8 cellular contexts compared by ENCODE assay signal in the genomic region with DNA sequence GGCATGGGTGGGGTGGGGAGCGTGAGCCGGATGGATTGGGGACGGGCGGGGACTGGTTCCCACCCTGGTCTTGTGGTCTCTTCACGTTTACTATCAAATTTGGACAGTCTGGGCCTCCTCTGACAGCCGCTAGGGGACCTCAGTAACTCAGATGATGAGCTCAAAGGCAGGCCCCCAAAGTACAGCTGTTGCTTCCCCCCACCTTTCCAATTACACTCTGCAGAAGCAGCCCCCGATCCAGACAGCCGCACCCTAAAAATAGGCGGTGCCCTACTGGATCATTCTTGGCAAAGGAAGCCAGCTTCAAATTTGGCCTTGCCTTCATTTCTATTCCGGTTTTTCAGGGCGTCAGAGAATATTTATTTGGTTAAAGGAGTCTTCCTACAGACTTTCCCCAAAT. TPM values are rescaled to one million over a fixed set of nuclear protein-coding genes. Genes with fewer than 3 reads are reported as not detected.
DNase-seq lines count a peak whose midpoint lies in the region; ATAC-seq and TF ChIP-seq lines count a peak whose summit lies in the region.

No MANE protein-coding gene starts in this region.

- H3K27me3 ChIP-seq in AG04450 (ENCODE audit: control insufficient read depth, insufficient read depth, low read length) (peaks cover 36% of the 10 kb centered on the region), heart left ventricle (no peaks in the 10 kb centered on the region)

- TF ChIP-seq CTCF in AG04450 (IDR thresholded peaks at IDR 0.05; ENCODE audit: low read depth, low read length): peak; percentile 45
- TF ChIP-seq CTCF in heart left ventricle (IDR thresholded peaks at IDR 0.05): peak; percentile 28 to 67 (median 52)

- peak in 2 of 4 donors; percentile 5 to 19 for ATAC-seq in heart left ventricle
- ATAC-seq in HG03378 (IDR thresholded peaks at IDR 0.05; ENCODE audit: unreplicated experiment): no peak

- POLR2A ChIA-PET in AG04450 (lab: Yijun Ruan, JAX): no interaction called here
- POLR2A ChIA-PET in HEK293T (lab: Yijun Ruan, JAX): interaction anchor here (0.6 kb wide), 1 partner anchor 1251 kb away, joined by 3 read pairs; no protein-coding TSS in a partner anchor

- CTCF ChIA-PET in AG04450 (lab: Charles Lee) (interaction anchor here (0.6 to 2.7 kb wide), 4 partner anchors 15 to 725 kb away, joined by 3 to 26 read pairs (median 3); no protein-coding TSS in a partner anchor), HEK293T (lab: Yijun Ruan, JAX) (interaction anchor here (0.6 to 1.9 kb wide), 6 partner anchors 8 to 205 kb away, joined by 3 to 10 read pairs (median 4); no protein-coding TSS in a partner anchor)

- H3K4me3 ChIP-seq in AG04450 (ENCODE audit: low read depth, low read length) (no peak overlapping the region), heart left ventricle (peak overlapping the region in 8 of 12 donors; percentile 91 to 98 (median 94))

- TF ChIP-seq POLR2A in heart left ventricle (IDR thresholded peaks at IDR 0.05): no peak

- peaks cover 0 to 23% (median 17%) of the 10 kb centered on the region in 12 donors for H3K4me1 ChIP-seq in heart left ventricle

- 34 to 49% (median 36%) methylated on average over 11 of the region's 11 CpGs for WGBS in heart left ventricle, 4 donors

- DNase-seq in AG04450 (ENCODE audit: low read depth, low spot score) (no peak), HEK293T (ENCODE audit: extremely low spot score) (peak; percentile 43), heart left ventricle (peak; percentile 26 to 66 (median 50)), NCI-H345 (lab: John Stamatoyannopoulos, UW) (no peak), NCI-H69 (lab: John Stamatoyannopoulos, UW) (no peak)
- DNase-seq in activated CD8-positive, alpha-beta memory T cell treated with anti-CD3 and anti-CD28 coated beads for 4 hours (ENCODE audit: low read depth in 2 of 2): peak; percentile 18 to 22
- peak; percentile 27 for DNase-seq in stimulated activated CD8-positive, alpha-beta memory T cell treated with anti-CD3 and anti-CD28 coated beads, Interleukin-15, amount 100 ng/mL, for 1 hour (ENCODE audit: low read depth)

- H3K9me3 ChIP-seq in AG04450 (ENCODE audit: control insufficient read depth, insufficient read depth, low read length) (peaks cover 7% of the 10 kb centered on the region; the same call in 1 of the 2 replicates), heart left ventricle (no peaks in the 10 kb centered on the region)

- intact Hi-C loops in heart left ventricle (cut with DNase I): loop anchor here in 9 of 10 donors (5.0 to 10.0 kb wide), 16 partner anchors 81 to 881 kb away; no protein-coding TSS in a partner anchor

- no peaks in the 10 kb centered on the region for H3K36me3 ChIP-seq in heart left ventricle

- H3K27ac ChIP-seq in AG04450 (ENCODE audit: low read depth, low read length) (no peak overlapping the region), heart left ventricle (peak overlapping the region in 7 of 12 donors; percentile 34 to 99 (median 99))

TF ChIP-seq in HEK293T, 16 proteins besides CTCF, POLR2A, EP300 and RAD21:
- TF ChIP-seq FOXM1 (IDR thresholded peaks at IDR 0.05; ENCODE audit: borderline replicate concordance) (no peak), CTBP1 (IDR thresholded peaks at IDR 0.05; ENCODE audit: borderline replicate concordance) (no peak), L3MBTL2 (conservative IDR thresholded peaks at IDR 0.05) (no peak), FOXK2 (IDR thresholded peaks at IDR 0.05) (no peak), BHLHE40 (IDR thresholded peaks at IDR 0.05; ENCODE audit: borderline replicate concordance) (no peak), SP1 (IDR thresholded peaks at IDR 0.05) (no peak), ELF4 (IDR thresholded peaks at IDR 0.05) (no peak), ARNT (IDR thresholded peaks at IDR 0.05) (no peak), LEF1 (IDR thresholded peaks at IDR 0.05; ENCODE audit: borderline replicate concordance) (no peak), SUZ12 (IDR thresholded peaks at IDR 0.05) (no peak), FOXA1 (IDR thresholded peaks at IDR 0.05) (no peak), TARDBP (IDR thresholded peaks at IDR 0.05) (no peak), HDGF (IDR thresholded peaks at IDR 0.05; ENCODE audit: borderline replicate concordance) (no peak), ZNF384 (IDR thresholded peaks at IDR 0.05) (no peak), NFRKB (IDR thresholded peaks at IDR 0.05) (no peak)
- TF ChIP-seq, protein P1, sequence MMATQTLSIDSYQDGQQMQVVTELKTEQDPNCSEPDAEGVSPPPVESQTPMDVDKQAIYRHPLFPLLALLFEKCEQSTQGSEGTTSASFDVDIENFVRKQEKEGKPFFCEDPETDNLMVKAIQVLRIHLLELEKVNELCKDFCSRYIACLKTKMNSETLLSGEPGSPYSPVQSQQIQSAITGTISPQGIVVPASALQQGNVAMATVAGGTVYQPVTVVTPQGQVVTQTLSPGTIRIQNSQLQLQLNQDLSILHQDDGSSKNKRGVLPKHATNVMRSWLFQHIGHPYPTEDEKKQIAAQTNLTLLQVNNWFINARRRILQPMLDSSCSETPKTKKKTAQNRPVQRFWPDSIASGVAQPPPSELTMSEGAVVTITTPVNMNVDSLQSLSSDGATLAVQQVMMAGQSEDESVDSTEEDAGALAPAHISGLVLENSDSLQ (IDR thresholded peaks at IDR 0.05): no peak

RNA-seq across cellular contexts. Expression of a gene that starts 1.9 kb away (rescaled TPM):
- polyA plus RNA-seq in AG04450 (2011; rRNA removed) (0.12 and 0.19 TPM in 2 replicates), heart left ventricle (10 to 100 TPM in 1 of 2 donors, 1 to 10 TPM in 1; 2.6 to 11.1 TPM)
- polyA minus RNA-seq in AG04450 (2011; rRNA and poly(A)+ RNA removed): 0.22 and 0.92 TPM in 2 replicates
- total RNA-seq in heart left ventricle: 10 to 100 TPM in 8 of 9 donors, 1 to 10 TPM in 1; 9.8 to 26.8 (median 18.5) TPM

Comparison
In these comparisons a context has a peak if more than half of its experiments do, and no peak if none do; other contexts are left out.
1. DNase-seq: peak in HEK293T (single experiment), activated CD8-positive, alpha-beta memory T cell treated with anti-CD3 and anti-CD28 coated beads for 4 hours (2 of 2), heart left ventricle (5 of 5) and stimulated activated CD8-positive, alpha-beta memory T cell treated with anti-CD3 and anti-CD28 coated beads, Interleukin-15, amount 100 ng/mL, for 1 hour (single experiment); none in AG04450 (single experiment), NCI-H345 (single experiment) and NCI-H69 (single experiment).